ENCODE assay signal across 9 cellular contexts in the genomic region with DNA sequence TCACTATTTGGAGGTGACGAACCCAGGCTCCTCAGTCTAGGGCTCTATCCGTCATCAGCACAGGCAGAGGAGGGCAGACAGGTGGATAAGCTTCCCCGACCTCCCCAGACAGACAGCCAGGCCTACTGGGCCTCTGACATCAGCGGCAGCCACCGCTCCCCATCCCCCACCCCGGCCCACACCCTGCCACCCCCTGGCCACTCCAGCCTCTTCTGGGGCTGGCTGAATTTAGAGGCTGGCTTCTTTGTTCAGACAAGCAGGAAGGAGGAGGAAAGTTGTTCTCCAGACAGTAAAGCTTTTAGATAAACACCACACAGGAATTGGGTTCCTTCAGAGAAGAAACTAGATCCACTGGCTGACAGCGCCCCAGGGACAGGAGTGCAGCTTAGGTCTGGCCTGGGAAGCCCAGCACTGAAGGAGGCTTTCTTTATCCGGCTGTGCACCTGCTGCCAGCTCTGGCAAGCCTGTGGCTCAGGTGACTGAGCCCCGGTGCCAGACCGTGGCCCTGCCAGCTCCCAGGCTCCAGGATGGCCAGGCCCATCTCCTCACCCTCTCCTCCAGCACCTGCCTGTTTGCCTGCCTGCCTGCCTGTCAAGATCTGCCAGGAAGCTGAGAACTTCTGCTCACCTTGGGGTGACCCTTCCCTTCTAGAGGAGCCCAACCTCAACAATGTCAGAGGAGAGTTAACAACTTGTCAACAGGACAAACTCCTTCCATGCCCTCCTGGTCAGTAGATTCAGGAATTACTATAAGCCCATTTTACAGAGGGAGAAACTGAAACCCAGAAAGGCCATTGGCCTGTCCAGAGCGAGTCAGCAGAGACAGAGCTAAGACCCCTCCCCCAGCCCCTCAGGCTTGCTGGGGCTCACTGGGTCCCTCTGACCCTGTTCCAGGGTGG. TPM values are rescaled to one million over a fixed set of nuclear protein-coding genes. Genes with fewer than 3 reads are reported as not detected.
A peak's percentile ranks its signal among the peaks of the same experiment; 100 is the strongest.
DNase-seq lines count a peak whose midpoint lies in the region; ATAC-seq and TF ChIP-seq lines count a peak whose summit lies in the region.
"Had no signal": no experiment of that assay in that cellular context is flagged by ENCODE, and none has a peak within 500 bp of the region (broad histone marks: within the 10 kb centered on the region; RNA-seq: fewer than 3 reads in every experiment).

No MANE protein-coding gene starts in this region.

- H3K4me3 ChIP-seq in Caco-2 (ENCODE audit: low read depth, low read length) = no peak overlapping the region

- POLR2A ChIA-PET in naive thymus-derived CD8-positive, alpha-beta T cell (lab: Charles Lee) = interaction anchor here (1.9 kb wide), 1 partner anchor 48 kb away, joined by 6 read pairs; the partner anchor contains the start of gene GDPD5
- POLR2A ChIA-PET in Caco-2 (lab: Charles Lee) = no interaction called here

- peaks cover 29% of the 10 kb centered on the region for H3K4me1 Mint-ChIP-seq in central memory CD8-positive, alpha-beta T cell
- H3K4me1 Mint-ChIP-seq in naive thymus-derived CD8-positive, alpha-beta T cell = peaks cover 13 to 30% (median 25%) of the 10 kb centered on the region in 4 donors
- H3K4me1 Mint-ChIP-seq in Caco-2 (ENCODE audit: low read depth, unreplicated experiment) = no peaks in the 10 kb centered on the region

- H3K36me3 ChIP-seq in Caco-2 (ENCODE audit: control insufficient read depth, insufficient read depth, low read length) = no peaks in the 10 kb centered on the region

- peaks cover 10% of the 10 kb centered on the region for H3K4me1 ChIP-seq in Caco-2

- no peak for TF ChIP-seq CTCF in Caco-2 (IDR thresholded peaks at IDR 0.05; ENCODE audit: insufficient read depth in 1 of 2, low read depth in 1 of 2, low read length in 1 of 2, severe bottlenecking in 1 of 2, unreplicated experiment in 1 of 2)

- CTCF ChIA-PET in Caco-2 (lab: Charles Lee) = interaction anchor here (0.6 to 1.6 kb wide), 2 partner anchors 26 to 77 kb away, joined by 3 to 5 read pairs; no protein-coding TSS in a partner anchor

- peak overlapping the region; percentile 56 for H3K27ac Mint-ChIP-seq in central memory CD8-positive, alpha-beta T cell (ENCODE audit: low read depth)
- peak overlapping the region in 8 of 10 donors; percentile 14 to 97 (median 80) for H3K27ac Mint-ChIP-seq in naive thymus-derived CD8-positive, alpha-beta T cell
- H3K27ac Mint-ChIP-seq in Caco-2 (ENCODE audit: unreplicated experiment) = no peak overlapping the region

- no peaks in the 10 kb centered on the region for H3K27me3 Mint-ChIP-seq in central memory CD8-positive, alpha-beta T cell
- H3K27me3 Mint-ChIP-seq in naive thymus-derived CD8-positive, alpha-beta T cell = no peaks in the 10 kb centered on the region
- H3K27me3 Mint-ChIP-seq in Caco-2 (ENCODE audit: insufficient read depth, unreplicated experiment) = no peaks in the 10 kb centered on the region

- H3K4me3 Mint-ChIP-seq in central memory CD8-positive, alpha-beta T cell = no peak overlapping the region
- peak overlapping the region in 1 of 10 donors; percentile 5 for H3K4me3 Mint-ChIP-seq in naive thymus-derived CD8-positive, alpha-beta T cell
- no peak overlapping the region for H3K4me3 Mint-ChIP-seq in Caco-2 (ENCODE audit: unreplicated experiment)

- BruUV-seq in Caco-2 (replicated peaks; lab: Mats Ljungman, UMichigan) = no TSS peak

- intact Hi-C loops in Caco-2 (cut with micrococcal nuclease; ENCODE audit: unreplicated experiment) = no loop called here

- H3K9me3 Mint-ChIP-seq in central memory CD8-positive, alpha-beta T cell = no peaks in the 10 kb centered on the region
- no peaks in the 10 kb centered on the region for H3K9me3 Mint-ChIP-seq in naive thymus-derived CD8-positive, alpha-beta T cell
- H3K9me3 Mint-ChIP-seq in Caco-2 (ENCODE audit: unreplicated experiment) = no peaks in the 10 kb centered on the region

- ATAC-seq in central memory CD8-positive, alpha-beta T cell (replicated peaks; ENCODE audit: extremely low read depth, poor library complexity, severe bottlenecking) = no peak
- no peak for ATAC-seq in naive thymus-derived CD8-positive, alpha-beta T cell
- no peak for ATAC-seq in HG03039 (IDR thresholded peaks at IDR 0.05; ENCODE audit: unreplicated experiment)
- ATAC-seq in HG02678 (IDR thresholded peaks at IDR 0.05; ENCODE audit: unreplicated experiment) = no peak

- H3K9me3 ChIP-seq in Caco-2 = no peaks in the 10 kb centered on the region

- DNase-seq in DMS79 treated with DMSO at 0.1 percent for 48 hours (lab: John Stamatoyannopoulos, UW) = peak; percentile 89
- DNase-seq in NCI-H128 (lab: John Stamatoyannopoulos, UW; ENCODE audit: unreplicated experiment) = peak; percentile 10
- DNase-seq in central memory CD8-positive, alpha-beta T cell (ENCODE audit: low spot score in 2 of 2) = no peak
- peak in 1 of 10 donors; percentile 49 for DNase-seq in naive thymus-derived CD8-positive, alpha-beta T cell
- no peak for DNase-seq in Caco-2
- DNase-seq: effector memory CD4-positive, alpha-beta T cell; NCI-H146 had no signal

- peaks cover 3% of the 10 kb centered on the region for H3K36me3 Mint-ChIP-seq in central memory CD8-positive, alpha-beta T cell (ENCODE audit: insufficient read depth)
- H3K36me3 Mint-ChIP-seq in naive thymus-derived CD8-positive, alpha-beta T cell = no peaks in the 10 kb centered on the region
- no peaks in the 10 kb centered on the region for H3K36me3 Mint-ChIP-seq in Caco-2 (ENCODE audit: insufficient read depth, unreplicated experiment)

- H3K27me3 ChIP-seq in Caco-2 (replicated peaks; ENCODE audit: control insufficient read depth, insufficient read depth, low read length) = no peaks in the 10 kb centered on the region

RNA-seq across cellular contexts. Expression of gene KLHL35, which starts 44.0 kb away (rescaled TPM):
- 1 to 10 TPM in 1 of 2 experiments, under 1 TPM in 1; 0.66 to 1.3 TPM for total RNA-seq in naive thymus-derived CD8-positive, alpha-beta T cell
- 1 to 10 TPM in 1 of 3 donors, under 1 TPM in 2; 0.38 to 1.2 (median 0.74) TPM for polyA plus RNA-seq in naive thymus-derived CD8-positive, alpha-beta T cell
- 46.0 and 51.4 TPM in 2 replicates for total RNA-seq in Caco-2 (2022)

RNA-seq across cellular contexts. Expression of gene GDPD5, which starts 48.8 kb away (rescaled TPM):
- 10 to 100 TPM; 13.1 to 13.4 TPM for total RNA-seq in naive thymus-derived CD8-positive, alpha-beta T cell
- polyA plus RNA-seq in naive thymus-derived CD8-positive, alpha-beta T cell = 1 to 10 TPM; 4.2 to 5.1 (median 4.3) TPM
- total RNA-seq in Caco-2 (2022) = 25.7 and 28.6 TPM in 2 replicates

Comparison
In these comparisons a context has a peak if more than half of its experiments do, and no peak if none do; other contexts are left out.
1. DNase-seq: peak in DMS79 treated with DMSO at 0.1 percent for 48 hours (single experiment) and NCI-H128 (single experiment); none in central memory CD8-positive, alpha-beta T cell (0 of 2) and Caco-2 (0 of 2).
2. RNA of gene KLHL35, which starts 44.0 kb away (total RNA-seq): 46.0 to 51.4 TPM in Caco-2; 0.66 to 1.3 TPM in naive thymus-derived CD8-positive, alpha-beta T cell; every median in the first group is over 10 times any median in the second.